ENCODE assay signal across 9 cellular contexts in the genomic region with DNA sequence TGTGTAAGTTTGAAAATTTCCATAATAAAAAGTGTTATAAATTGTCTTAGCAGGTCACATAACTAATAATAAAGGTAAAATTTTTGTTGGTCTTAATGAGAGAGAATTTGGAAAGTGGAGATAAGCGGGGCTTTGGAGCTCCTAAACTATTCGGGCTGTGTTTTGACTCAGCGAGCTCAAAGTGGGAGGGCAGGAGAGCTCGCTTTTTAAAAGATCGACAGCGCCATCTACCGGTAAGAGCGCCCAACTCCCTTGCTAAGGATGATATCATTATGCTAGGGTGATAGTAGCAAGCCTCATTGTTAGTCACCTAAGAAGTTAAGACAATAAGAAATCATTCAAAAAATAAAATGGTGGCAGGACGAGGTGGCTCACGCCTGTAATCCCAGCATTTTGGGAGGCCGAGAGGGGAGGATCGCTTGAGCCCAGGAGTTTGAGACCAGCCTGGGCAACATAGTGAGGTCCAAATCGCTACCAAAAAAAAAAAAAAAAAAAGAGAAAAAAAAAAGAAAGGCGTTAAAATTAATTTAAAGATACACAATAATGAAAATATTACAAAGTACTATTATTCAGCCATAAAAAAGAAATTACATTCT. TPM values are rescaled to one million over a fixed set of nuclear protein-coding genes. Genes with fewer than 3 reads are reported as not detected.
DNase-seq lines count a peak whose midpoint lies in the region; ATAC-seq and TF ChIP-seq lines count a peak whose summit lies in the region.
"Had no signal": no experiment of that assay in that cellular context is flagged by ENCODE, and none has a peak within 500 bp of the region (broad histone marks: within the 10 kb centered on the region; RNA-seq: fewer than 3 reads in every experiment).

No MANE protein-coding gene starts in this region.

- H3K9me3 ChIP-seq in thoracic aorta, result no peaks in the 10 kb centered on the region

- no peaks in the 10 kb centered on the region for H3K9me3 Mint-ChIP-seq in activated T-helper 2 cell treated with anti-CD3 and anti-CD28 coated beads, Interferon-gamma antibody, Interleukin-2, Interleukin-4, amounts not matched to agents 10 μg/mL and 5 μg/mL and 100 μg/mL, durations not matched to agents 14 hours and 24 hours and 36 hours

- H3K36me3 ChIP-seq in thoracic aorta, result no peaks in the 10 kb centered on the region

- ATAC-seq in omental fat pad (ENCODE audit: low FRiP score) (peak; percentile 94), thoracic aorta (ENCODE audit: insufficient number of reproducible peaks, low FRiP score, low read depth) (peak; percentile 86)

- no peaks in the 10 kb centered on the region for H3K27me3 ChIP-seq in thoracic aorta (replicated peaks; ENCODE audit: insufficient read depth)

- TF ChIP-seq CTCF in foreskin fibroblast (IDR thresholded peaks at IDR 0.05; ENCODE audit: low read depth, low read length) (peak; percentile 79), omental fat pad (IDR thresholded peaks at IDR 0.05) (peak in 1 of 3 donors; percentile 50), thoracic aorta (IDR thresholded peaks at IDR 0.05) (peak; percentile 81)

- H3K36me3 Mint-ChIP-seq in activated T-helper 2 cell treated with anti-CD3 and anti-CD28 coated beads, Interferon-gamma antibody, Interleukin-2, Interleukin-4, amounts not matched to agents 10 μg/mL and 5 μg/mL and 100 μg/mL, durations not matched to agents 14 hours and 24 hours and 36 hours (ENCODE audit: low read depth), result no peaks in the 10 kb centered on the region

- DNase-seq in NCI-H2107 (lab: John Stamatoyannopoulos, UW), result peak; percentile 59
- DNase-seq in NCI-H2107 treated with DMSO at 0.1 percent for 48 hours (lab: John Stamatoyannopoulos, UW; ENCODE audit: unreplicated experiment), result no peak
- DNase-seq in LoVo (ENCODE audit: low spot score), result peak; percentile 87
- peak; percentile 57 for DNase-seq in SHP77 treated with DMSO at 0.1 percent for 48 hours (lab: John Stamatoyannopoulos, UW)
- peak; percentile 78 for DNase-seq in activated T-helper 2 cell treated with anti-CD3 and anti-CD28 coated beads, Interferon-gamma antibody, Interleukin-2, Interleukin-4, amounts not matched to agents 10 μg/mL and 5 μg/mL and 100 μg/mL, durations not matched to agents 14 hours and 24 hours and 36 hours (ENCODE audit: low spot score)
- peak; percentile 82 to 95 for DNase-seq in foreskin fibroblast
- peak; percentile 87 for DNase-seq in omental fat pad (ENCODE audit: low spot score)
- DNase-seq in thoracic aorta (ENCODE audit: low spot score), result peak; percentile 62

- H3K27ac ChIP-seq in thoracic aorta, result no peak overlapping the region

- peaks cover 9% of the 10 kb centered on the region for H3K4me1 Mint-ChIP-seq in activated T-helper 2 cell treated with anti-CD3 and anti-CD28 coated beads, Interferon-gamma antibody, Interleukin-2, Interleukin-4, amounts not matched to agents 10 μg/mL and 5 μg/mL and 100 μg/mL, durations not matched to agents 14 hours and 24 hours and 36 hours (ENCODE audit: low read depth)

- H3K27ac Mint-ChIP-seq in activated T-helper 2 cell treated with anti-CD3 and anti-CD28 coated beads, Interferon-gamma antibody, Interleukin-2, Interleukin-4, amounts not matched to agents 10 μg/mL and 5 μg/mL and 100 μg/mL, durations not matched to agents 14 hours and 24 hours and 36 hours, result no peak overlapping the region

- H3K4me3 ChIP-seq in foreskin fibroblast (ENCODE audit: low read depth in 1 of 2, low read length in 2 of 2) (no peak overlapping the region), thoracic aorta (no peak overlapping the region)

- intact Hi-C loops in activated T-helper 2 cell treated with anti-CD3 and anti-CD28 coated beads, Interferon-gamma antibody, Interleukin-2, Interleukin-4, amounts not matched to agents 10 μg/mL and 5 μg/mL and 100 μg/mL, durations not matched to agents 14 hours and 24 hours and 36 hours (cut with micrococcal nuclease), result loop anchor here (1.0 to 2.0 kb wide), 2 partner anchors 173 to 259 kb away; partner anchors contain the start of gene VARS2

- peaks cover 17% of the 10 kb centered on the region for H3K27me3 Mint-ChIP-seq in activated T-helper 2 cell treated with anti-CD3 and anti-CD28 coated beads, Interferon-gamma antibody, Interleukin-2, Interleukin-4, amounts not matched to agents 10 μg/mL and 5 μg/mL and 100 μg/mL, durations not matched to agents 14 hours and 24 hours and 36 hours (ENCODE audit: low read depth)

- peaks cover 0 to 6% of the 10 kb centered on the region in 2 donors for H3K4me1 ChIP-seq in thoracic aorta (ENCODE audit: control insufficient read depth in 1 of 2, low read depth in 2 of 2)

- H3K4me3 Mint-ChIP-seq in activated T-helper 2 cell treated with anti-CD3 and anti-CD28 coated beads, Interferon-gamma antibody, Interleukin-2, Interleukin-4, amounts not matched to agents 10 μg/mL and 5 μg/mL and 100 μg/mL, durations not matched to agents 14 hours and 24 hours and 36 hours (ENCODE audit: low read depth), result no peak overlapping the region

RNA-seq across cellular contexts. Expression of gene C6orf15, which starts 24.8 kb away (rescaled TPM):
- total RNA-seq in activated T-helper 2 cell treated with anti-CD3 and anti-CD28 coated beads, Interferon-gamma antibody, Interleukin-2, Interleukin-4, amounts not matched to agents 10 μg/mL and 5 μg/mL and 100 μg/mL, durations not matched to agents 14 hours and 24 hours and 36 hours, result not detected in 2 replicates
- total RNA-seq in omental fat pad, result not detected
- total RNA-seq in thoracic aorta, result not detected
- total RNA-seq: temporal lobe had no signal

RNA-seq across cellular contexts. Expression of gene PSORS1C1, which starts 27.0 kb away (rescaled TPM):
- total RNA-seq in activated T-helper 2 cell treated with anti-CD3 and anti-CD28 coated beads, Interferon-gamma antibody, Interleukin-2, Interleukin-4, amounts not matched to agents 10 μg/mL and 5 μg/mL and 100 μg/mL, durations not matched to agents 14 hours and 24 hours and 36 hours, result not detected in 2 replicates
- total RNA-seq in omental fat pad (1 to 10 TPM in 3 of 4 donors, under 1 TPM in 1; 0.60 to 1.3 (median 1.3) TPM), thoracic aorta (1 to 10 TPM; 3.7 to 6.8 TPM)
- total RNA-seq: temporal lobe had no signal

RNA-seq across cellular contexts. Expression of gene CDSN, which starts 32.7 kb away (rescaled TPM):
- total RNA-seq in activated T-helper 2 cell treated with anti-CD3 and anti-CD28 coated beads, Interferon-gamma antibody, Interleukin-2, Interleukin-4, amounts not matched to agents 10 μg/mL and 5 μg/mL and 100 μg/mL, durations not matched to agents 14 hours and 24 hours and 36 hours, result not detected in 2 replicates
- total RNA-seq in omental fat pad, result not detected
- total RNA-seq in thoracic aorta, result 1 to 10 TPM in 1 of 2 donors, under 1 TPM in 1; 0.28 to 1.6 TPM
- total RNA-seq: temporal lobe had no signal

RNA-seq across cellular contexts. Expression of gene PSORS1C2, which starts 51.3 kb away (rescaled TPM):
- not detected in 2 replicates for total RNA-seq in activated T-helper 2 cell treated with anti-CD3 and anti-CD28 coated beads, Interferon-gamma antibody, Interleukin-2, Interleukin-4, amounts not matched to agents 10 μg/mL and 5 μg/mL and 100 μg/mL, durations not matched to agents 14 hours and 24 hours and 36 hours
- total RNA-seq in omental fat pad, result not detected
- not detected for total RNA-seq in thoracic aorta
- total RNA-seq: temporal lobe had no signal
